In genomic region chr12:51011960-51012359, GRCh38 we compare ENCODE assay signal across 21 cellular contexts. TPM values are rescaled to one million over a fixed set of nuclear protein-coding genes. Genes with fewer than 3 reads are reported as not detected.
A peak's percentile ranks its signal among the peaks of the same experiment; 100 is the strongest.
DNase-seq lines count a peak whose midpoint lies in the region; ATAC-seq and TF ChIP-seq lines count a peak whose summit lies in the region.
"Had no signal": no experiment of that assay in that cellular context is flagged by ENCODE, and none has a peak within 500 bp of the region (broad histone marks: within the 10 kb centered on the region; RNA-seq: fewer than 3 reads in every experiment).

No MANE protein-coding gene starts in this region.

- intact Hi-C loops in gastrocnemius medialis (cut with DNase I; ENCODE audit: low total_unique reads): no loop called here

- CTCF ChIA-PET in RWPE1 (lab: Yijun Ruan, JAX): interaction anchor here (1.0 kb wide), 1 partner anchor 25 kb away, joined by 3 read pairs; no protein-coding TSS in a partner anchor

- ATAC-seq in gastrocnemius medialis (no peak), HG03520 (IDR thresholded peaks at IDR 0.05; ENCODE audit: unreplicated experiment) (no peak)
- ATAC-seq: GM12878 had no signal

- H3K27ac Mint-ChIP-seq in glutamatergic neuron (ENCODE audit: unreplicated experiment): no peak overlapping the region
- H3K27ac Mint-ChIP-seq: HFFc6 had no signal

- TF ChIP-seq CTCF in RWPE1 (conservative IDR thresholded peaks at IDR 0.05; ENCODE audit: low read depth) (no peak), glutamatergic neuron (IDR thresholded peaks at IDR 0.05; ENCODE audit: partially characterized antibody, unreplicated experiment) (no peak), gastrocnemius medialis (IDR thresholded peaks at IDR 0.05 in 4 of 5, conservative IDR thresholded peaks at IDR 0.05 in 1 of 5) (no peak)

- DNase-seq in HAP-1 (ENCODE audit: low spot score in 2 of 2): peak; percentile 34 to 79
- DNase-seq in RWPE1 (ENCODE audit: low spot score): no peak
- peak; percentile 23 for DNase-seq in glutamatergic neuron
- DNase-seq in gastrocnemius medialis: peak in 1 of 2 donors; percentile 47
- no peak for DNase-seq in effector CD4-positive, alpha-beta T cell
- no peak for DNase-seq in hepatic stellate cell (ENCODE audit: low spot score)
- DNase-seq: activated CD4-positive, alpha-beta T cell treated with anti-CD3 and anti-CD28 coated beads, Interleukin-2, amount 10 ng/mL, durations not matched to agents 7 days and 5 days; activated T-cell treated with anti-CD3 and anti-CD28 coated beads, Interleukin-2, amount 50 U/mL, for 72 hours; cortex of kidney; EL; HFFc6; NCI-H1694; ovary; spleen; T-helper 2 cell had no signal

- POLR2A ChIA-PET in RWPE1 (lab: Yijun Ruan, JAX; ENCODE audit: low non-redundant PET): no interaction called here

- H3K9me3 Mint-ChIP-seq in glutamatergic neuron (ENCODE audit: unreplicated experiment): no peaks in the 10 kb centered on the region
- H3K9me3 Mint-ChIP-seq: activated CD4-positive, alpha-beta T cell treated with anti-CD3 and anti-CD28 coated beads, Interleukin-2, amount 10 ng/mL, durations not matched to agents 7 days and 5 days; activated T-cell treated with anti-CD3 and anti-CD28 coated beads, Interleukin-2, amount 50 U/mL, for 72 hours; HFFc6 had no signal

- H3K27me3 Mint-ChIP-seq in glutamatergic neuron (ENCODE audit: unreplicated experiment): no peaks in the 10 kb centered on the region
- H3K27me3 Mint-ChIP-seq: activated CD4-positive, alpha-beta T cell treated with anti-CD3 and anti-CD28 coated beads, Interleukin-2, amount 10 ng/mL, durations not matched to agents 7 days and 5 days had no signal

- H3K9me3 ChIP-seq in HAP-1 (no peaks in the 10 kb centered on the region), gastrocnemius medialis (no peaks in the 10 kb centered on the region)
- H3K9me3 ChIP-seq: BLaER1 treated with 17β-estradiol and CSF1 and Interleukin-3, amounts not matched to agents 10 nM and 100 nM; ovary; spleen had no signal

- H3K36me3 Mint-ChIP-seq in glutamatergic neuron (ENCODE audit: unreplicated experiment): no peaks in the 10 kb centered on the region

- H3K27ac ChIP-seq in RWPE1 (peak overlapping the region; percentile 25; the same call in 1 of the 2 replicates), gastrocnemius medialis (peak overlapping the region; percentile 72 to 89 (median 80))
- H3K27ac ChIP-seq: BLaER1 treated with 17β-estradiol and CSF1 and Interleukin-3, amounts not matched to agents 10 nM and 100 nM; HL-60; ovary; spleen had no signal

- in situ Hi-C loops in HAP-1 (cut with MboI; ENCODE audit: low sequenced_read_pairs) (no loop called here), gastrocnemius medialis (cut with MboI; ENCODE audit: low sequenced_read_pairs in 4 of 4) (no loop called here)

- H3K4me1 ChIP-seq in HAP-1 (peaks cover 33% of the 10 kb centered on the region), gastrocnemius medialis (peaks cover 45 to 47% of the 10 kb centered on the region in 2 donors)

- no peak overlapping the region for H3K4me3 ChIP-seq in HAP-1
- H3K4me3 ChIP-seq in gastrocnemius medialis: no peak overlapping the region
- H3K4me3 ChIP-seq: BLaER1 treated with 17β-estradiol and CSF1 and Interleukin-3, amounts not matched to agents 10 nM and 100 nM; GM12878; ovary; spleen had no signal

- no peak for TF ChIP-seq POLR2A in gastrocnemius medialis (IDR thresholded peaks at IDR 0.05)

- H3K4me1 Mint-ChIP-seq in glutamatergic neuron (ENCODE audit: low read depth, unreplicated experiment): peaks cover 20% of the 10 kb centered on the region

- H3K4me3 Mint-ChIP-seq in glutamatergic neuron (ENCODE audit: unreplicated experiment): no peak overlapping the region
- H3K4me3 Mint-ChIP-seq: activated CD4-positive, alpha-beta T cell treated with anti-CD3 and anti-CD28 coated beads, Interleukin-2, amount 10 ng/mL, durations not matched to agents 7 days and 5 days; HFFc6 had no signal

- H3K36me3 ChIP-seq in HAP-1 (replicated peaks) (peaks cover 15% of the 10 kb centered on the region), gastrocnemius medialis (peaks cover 0 to 9% of the 10 kb centered on the region in 2 donors)
- H3K36me3 ChIP-seq: ovary had no signal

- H3K27me3 ChIP-seq in HAP-1 (ENCODE audit: low read depth) (no peaks in the 10 kb centered on the region), gastrocnemius medialis (no peaks in the 10 kb centered on the region)
- H3K27me3 ChIP-seq: BLaER1 treated with 17β-estradiol and CSF1 and Interleukin-3, amounts not matched to agents 10 nM and 100 nM; ovary; spleen had no signal

RNA-seq across cellular contexts. Expression of gene SLC11A2, which starts 14.2 kb away (rescaled TPM):
- total RNA-seq in glutamatergic neuron (ENCODE audit: unreplicated experiment) (41.1 TPM), gastrocnemius medialis (10 to 100 TPM; 24.0 to 65.4 (median 47.0) TPM)

RNA-seq across cellular contexts. Expression of gene LETMD1, which starts 36.2 kb away (rescaled TPM):
- total RNA-seq in glutamatergic neuron (ENCODE audit: unreplicated experiment) (37.1 TPM), gastrocnemius medialis (10 to 100 TPM; 22.5 to 42.4 (median 29.8) TPM)

RNA-seq across cellular contexts. Expression of gene HIGD1C, which starts 59.6 kb away (rescaled TPM):
- not detected for total RNA-seq in glutamatergic neuron (ENCODE audit: unreplicated experiment)
- not detected for total RNA-seq in gastrocnemius medialis
- total RNA-seq: activated CD4-positive, alpha-beta T cell treated with anti-CD3 and anti-CD28 coated beads, Interleukin-2, amount 10 ng/mL, durations not matched to agents 7 days and 5 days; activated T-cell treated with anti-CD3 and anti-CD28 coated beads, Interleukin-2, amount 50 U/mL, for 72 hours; GM12878; HFFc6; ovary; RPMI7951; spleen; temporal lobe had no signal

Comparison
In these comparisons a context has a peak if more than half of its experiments do, and no peak if none do; other contexts are left out.
1. DNase-seq: peak in HAP-1 (2 of 2) and glutamatergic neuron (single experiment); none in RWPE1 (single experiment), effector CD4-positive, alpha-beta T cell (single experiment) and hepatic stellate cell (single experiment).